Comparison of ENCODE assay signal across 11 cellular contexts in the genomic region with DNA sequence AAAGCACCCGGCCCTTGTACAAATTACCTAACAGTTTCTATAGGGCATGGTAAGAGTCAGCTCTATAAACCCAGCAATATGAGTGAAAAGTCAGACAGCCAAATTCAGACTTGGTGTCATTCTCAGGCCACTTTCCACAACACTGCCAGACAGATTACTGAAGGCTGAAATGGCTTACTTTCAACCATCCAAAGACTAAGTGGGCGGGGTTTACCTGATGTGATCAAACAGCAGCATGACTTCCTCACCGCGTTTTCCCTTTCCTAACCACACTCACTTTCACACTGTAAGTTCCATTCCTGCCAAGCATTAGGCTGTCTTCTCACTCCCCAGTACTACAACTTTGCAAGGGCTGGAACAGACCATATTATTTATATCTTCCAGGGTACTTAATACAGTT.
DNase-seq lines count a peak whose midpoint lies in the region; ATAC-seq and TF ChIP-seq lines count a peak whose summit lies in the region.
"Had no signal": no experiment of that assay in that cellular context is flagged by ENCODE, and none has a peak within 500 bp of the region (broad histone marks: within the 10 kb centered on the region; RNA-seq: fewer than 3 reads in every experiment).

No MANE protein-coding gene starts in this region.

- H3K4me1 Mint-ChIP-seq in effector memory CD8-positive, alpha-beta T cell (ENCODE audit: low read depth in 2 of 2): peaks cover 0 to 5% of the 10 kb centered on the region in 2 donors

- H3K4me1 ChIP-seq in uterus (no peaks in the 10 kb centered on the region), tibial nerve (peaks cover 0 to 45% (median 0%) of the 10 kb centered on the region in 4 donors)
- H3K4me1 ChIP-seq: prostate gland had no signal

- TF ChIP-seq POLR2A in uterus (IDR thresholded peaks at IDR 0.05) (no peak), tibial nerve (IDR thresholded peaks at IDR 0.05) (no peak)

- H3K36me3 Mint-ChIP-seq in effector memory CD8-positive, alpha-beta T cell (ENCODE audit: insufficient read depth): no peaks in the 10 kb centered on the region

- H3K36me3 ChIP-seq in uterus: no peaks in the 10 kb centered on the region
- peaks cover 0 to 12% (median 0%) of the 10 kb centered on the region in 3 donors for H3K36me3 ChIP-seq in tibial nerve
- H3K36me3 ChIP-seq: prostate gland had no signal

- intact Hi-C loops in uterus (cut with DNase I; ENCODE audit: low total_unique reads): no loop called here

- DNase-seq in effector memory CD8-positive, alpha-beta T cell: no peak
- DNase-seq in uterus: no peak
- no peak for DNase-seq in amygdala (lab: John Stamatoyannopoulos, UW)
- DNase-seq in NCI-H526 treated with DMSO at 0.1 percent for 48 hours (lab: John Stamatoyannopoulos, UW): no peak
- no peak for DNase-seq in tibial nerve (ENCODE audit: low spot score in 2 of 2)

- H3K4me3 ChIP-seq in uterus: no peak overlapping the region
- H3K4me3 ChIP-seq in tibial nerve: no peak overlapping the region
- H3K4me3 ChIP-seq: prostate gland, SJSA1 had no signal

- no peak overlapping the region for H3K27ac Mint-ChIP-seq in effector memory CD8-positive, alpha-beta T cell

- H3K27ac ChIP-seq in uterus (no peak overlapping the region), tibial nerve (no peak overlapping the region)
- H3K27ac ChIP-seq: prostate gland, SJSA1 had no signal

- H3K9me3 ChIP-seq in uterus (no peaks in the 10 kb centered on the region), tibial nerve (peaks cover 0 to 8% (median 0%) of the 10 kb centered on the region in 4 donors)
- H3K9me3 ChIP-seq: prostate gland, SJSA1 had no signal

- TF ChIP-seq EP300 in tibial nerve (IDR thresholded peaks at IDR 0.05): no peak

- H3K9me3 Mint-ChIP-seq in effector memory CD8-positive, alpha-beta T cell: no peaks in the 10 kb centered on the region

- TF ChIP-seq CTCF in uterus (IDR thresholded peaks at IDR 0.05) (no peak), tibial nerve (IDR thresholded peaks at IDR 0.05) (no peak)

- no peak overlapping the region for H3K4me3 Mint-ChIP-seq in effector memory CD8-positive, alpha-beta T cell
- H3K4me3 Mint-ChIP-seq: IgD-negative memory B cell had no signal

- H3K27me3 ChIP-seq in uterus (no peaks in the 10 kb centered on the region), tibial nerve (no peaks in the 10 kb centered on the region)
- H3K27me3 ChIP-seq: SJSA1 had no signal

- ATAC-seq in GM18498 (IDR thresholded peaks at IDR 0.05; ENCODE audit: unreplicated experiment) (peak; percentile 89), GM21390 (IDR thresholded peaks at IDR 0.05; ENCODE audit: unreplicated experiment) (peak; percentile 85), HG03442 (IDR thresholded peaks at IDR 0.05; ENCODE audit: unreplicated experiment) (peak; percentile 65)
- ATAC-seq in effector memory CD8-positive, alpha-beta T cell (replicated peaks): peak; percentile 54

- H3K27me3 Mint-ChIP-seq in effector memory CD8-positive, alpha-beta T cell: no peaks in the 10 kb centered on the region
- H3K27me3 Mint-ChIP-seq: IgD-negative memory B cell had no signal

- 75 to 83% methylated on average over 4 of the region's 4 CpGs for WGBS in tibial nerve, 2 donors
